ENCODE assay signal across 1 cellular context in genomic region chr11:69325446-69325845, GRCh38.
TF ChIP-seq lines count a peak whose summit lies in the region.

No MANE protein-coding gene starts in this region.

TF ChIP-seq in IMR-90, 13 proteins besides CTCF, POLR2A, EP300 and RAD21:
- TF ChIP-seq USF2 (IDR thresholded peaks at IDR 0.05; ENCODE audit: low read depth, low read length) (no peak), FOS (IDR thresholded peaks at IDR 0.05; ENCODE audit: low read depth, low read length) (no peak), MAFK (IDR thresholded peaks at IDR 0.05; ENCODE audit: low read depth, low read length) (no peak), CEBPB (IDR thresholded peaks at IDR 0.05; ENCODE audit: low read depth, low read length) (no peak), SMC3 (IDR thresholded peaks at IDR 0.05; ENCODE audit: low read depth, low read length) (no peak), ELK1 (IDR thresholded peaks at IDR 0.05; ENCODE audit: borderline replicate concordance, low read depth, low read length) (no peak), RCOR1 (IDR thresholded peaks at IDR 0.05; ENCODE audit: insufficient replicate concordance, low read length) (no peak), RFX5 (IDR thresholded peaks at IDR 0.05; ENCODE audit: low read depth, low read length) (no peak), CHD1 (IDR thresholded peaks at IDR 0.05; ENCODE audit: low read depth, low read length) (no peak), BHLHE40 (IDR thresholded peaks at IDR 0.05; ENCODE audit: low read depth, low read length) (no peak), MAZ (IDR thresholded peaks at IDR 0.05; ENCODE audit: borderline replicate concordance, low read depth, low read length) (no peak), NFE2L2 (IDR thresholded peaks at IDR 0.05; ENCODE audit: low read depth, low read length) (no peak)
